In the genomic region with DNA sequence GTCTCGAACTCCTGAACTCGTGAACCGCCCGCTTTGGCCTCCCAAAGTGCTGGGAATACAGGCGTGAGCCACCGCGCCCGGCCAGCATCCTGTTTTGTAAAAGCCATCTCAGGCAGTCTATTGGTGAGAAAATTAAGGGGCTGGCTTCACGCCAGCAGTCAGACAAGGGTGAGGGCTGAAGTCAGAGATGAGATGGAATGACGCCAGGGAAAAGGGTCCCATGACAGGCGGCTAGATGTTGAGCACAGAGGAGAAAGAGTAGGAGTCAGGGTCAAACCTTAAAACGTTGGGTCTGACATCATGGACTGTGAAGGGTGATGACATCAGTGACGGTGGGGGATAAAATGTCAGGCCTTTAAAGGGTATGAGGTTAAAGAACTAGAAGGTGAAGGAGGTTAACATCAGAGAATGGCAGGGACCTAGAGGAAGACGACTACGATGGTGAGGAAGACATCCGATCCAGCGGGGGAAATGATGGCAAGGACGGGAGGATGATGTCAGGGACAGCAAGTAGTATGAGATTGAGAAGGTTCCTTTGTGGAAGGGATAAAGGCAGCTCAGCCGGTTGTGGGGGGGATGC, we compare ENCODE assay signal across 2 cellular contexts.
TF ChIP-seq lines count a peak whose summit lies in the region.

No MANE protein-coding gene starts in this region.

TF ChIP-seq in Ishikawa, 13 proteins besides CTCF, POLR2A, EP300 and RAD21:
- TF ChIP-seq EGR1 (IDR thresholded peaks at IDR 0.05), result no peak
- TF ChIP-seq CREB1 (IDR thresholded peaks at IDR 0.05; ENCODE audit: low read depth), result peak; percentile 2; the same call in 1 of the 2 replicates
TF ChIP-seq in Ishikawa: peak in this region for 1.

TF ChIP-seq in H1, 55 proteins besides CTCF, POLR2A, EP300 and RAD21:
- peak; percentile 7; the same call in 1 of the 2 replicates for TF ChIP-seq ATF2 (IDR thresholded peaks at IDR 0.05; ENCODE audit: low read length)
- TF ChIP-seq JUN (IDR thresholded peaks at IDR 0.05; ENCODE audit: low read depth, low read length), result no peak
- TF ChIP-seq POLR2AphosphoS5 (IDR thresholded peaks at IDR 0.05; ENCODE audit: low read depth, low read length), result no peak; the same call in 1 of the 2 replicates
- no peak for TF ChIP-seq KDM1A (IDR thresholded peaks at IDR 0.05; ENCODE audit: borderline replicate concordance, low read length)
- TF ChIP-seq POU5F1 (IDR thresholded peaks at IDR 0.05; ENCODE audit: low read depth, low read length), result no peak
- no peak for TF ChIP-seq NANOG (IDR thresholded peaks at IDR 0.05; ENCODE audit: insufficient read depth, low read depth, low read length, poor library complexity, severe bottlenecking)
- TF ChIP-seq TAF7 (optimal IDR thresholded peaks at IDR 0.05; ENCODE audit: borderline replicate concordance, low read depth, low read length), result no peak
- TF ChIP-seq, protein P1, sequence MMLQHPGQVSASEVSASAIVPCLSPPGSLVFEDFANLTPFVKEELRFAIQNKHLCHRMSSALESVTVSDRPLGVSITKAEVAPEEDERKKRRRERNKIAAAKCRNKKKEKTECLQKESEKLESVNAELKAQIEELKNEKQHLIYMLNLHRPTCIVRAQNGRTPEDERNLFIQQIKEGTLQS (IDR thresholded peaks at IDR 0.05; ENCODE audit: insufficient read depth, low read depth, low read length), result no peak
- no peak for TF ChIP-seq E2F6 (IDR thresholded peaks at IDR 0.05)
- TF ChIP-seq RNF2 (IDR thresholded peaks at IDR 0.05; ENCODE audit: borderline replicate concordance, low read depth, low read length, missing control alignments, poor library complexity, severe bottlenecking), result no peak
- TF ChIP-seq ASH2L (IDR thresholded peaks at IDR 0.05; ENCODE audit: low read length), result no peak
- no peak for TF ChIP-seq MAX (IDR thresholded peaks at IDR 0.05)
- no peak for TF ChIP-seq HDAC2 (IDR thresholded peaks at IDR 0.05; ENCODE audit: borderline replicate concordance in 1 of 2, low read depth in 2 of 2, low read length in 2 of 2)
- TF ChIP-seq GTF2F1 (IDR thresholded peaks at IDR 0.05; ENCODE audit: borderline replicate concordance, low read depth, low read length), result no peak
- TF ChIP-seq CTBP2 (IDR thresholded peaks at IDR 0.05; ENCODE audit: borderline replicate concordance, insufficient read depth, insufficient read length, low read length), result no peak
- no peak for TF ChIP-seq CBX5 (IDR thresholded peaks at IDR 0.05; ENCODE audit: low read depth, low read length)
- no peak for TF ChIP-seq RBBP5 (IDR thresholded peaks at IDR 0.05; ENCODE audit: borderline replicate concordance, low read depth, low read length)
- peak; percentile 14; the same call in 1 of the 2 replicates for TF ChIP-seq CREB1 (IDR thresholded peaks at IDR 0.05)
- no peak for TF ChIP-seq SP1 (IDR thresholded peaks at IDR 0.05; ENCODE audit: low read depth, low read length)
- TF ChIP-seq RFX5 (IDR thresholded peaks at IDR 0.05; ENCODE audit: borderline replicate concordance, low read depth, low read length), result no peak
- TF ChIP-seq SAP30 (IDR thresholded peaks at IDR 0.05; ENCODE audit: insufficient read depth, insufficient replicate concordance, low read length), result peak; percentile 70
- no peak for TF ChIP-seq TEAD4 (IDR thresholded peaks at IDR 0.05; ENCODE audit: low read depth, low read length)
- TF ChIP-seq CHD2 (IDR thresholded peaks at IDR 0.05; ENCODE audit: low read length), result no peak
